Comparison of ENCODE assay signal across 3 cellular contexts in the genomic region with DNA sequence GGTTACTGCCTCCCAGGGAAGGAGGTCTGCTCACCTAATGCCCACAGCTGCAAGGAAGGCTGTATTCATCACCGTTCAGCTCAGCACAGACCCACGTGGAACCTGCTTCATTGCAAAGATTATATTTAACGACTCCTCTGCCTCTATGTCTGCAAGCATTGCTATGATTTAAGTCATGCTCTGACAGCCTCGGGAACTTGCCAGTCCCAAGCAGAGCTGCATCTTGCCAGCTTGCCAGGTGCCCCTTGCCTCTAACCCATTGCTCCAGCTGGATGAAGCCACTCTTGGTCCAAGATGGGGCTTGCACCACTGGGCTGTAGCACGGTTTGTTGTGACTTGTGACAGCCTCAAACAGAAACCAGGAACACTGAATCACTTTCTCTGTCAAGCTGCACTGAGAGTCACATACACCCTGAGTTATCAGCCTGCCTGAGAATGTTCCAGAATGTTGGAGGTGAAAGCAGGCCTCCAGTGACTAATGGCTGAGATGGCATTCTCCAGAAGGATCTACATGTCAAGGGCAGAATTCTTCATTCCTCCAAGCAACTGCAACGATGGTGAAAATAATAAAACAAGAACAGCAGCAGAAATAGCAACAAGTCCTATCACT.
TF ChIP-seq lines count a peak whose summit lies in the region.

No MANE protein-coding gene starts in this region.

TF ChIP-seq in SK-N-SH treated with all-trans-retinoic acid at 6 μM for 48 hours, 23 proteins besides CTCF, POLR2A, EP300 and RAD21 (continues in another document):
- TF ChIP-seq, protein P1, sequence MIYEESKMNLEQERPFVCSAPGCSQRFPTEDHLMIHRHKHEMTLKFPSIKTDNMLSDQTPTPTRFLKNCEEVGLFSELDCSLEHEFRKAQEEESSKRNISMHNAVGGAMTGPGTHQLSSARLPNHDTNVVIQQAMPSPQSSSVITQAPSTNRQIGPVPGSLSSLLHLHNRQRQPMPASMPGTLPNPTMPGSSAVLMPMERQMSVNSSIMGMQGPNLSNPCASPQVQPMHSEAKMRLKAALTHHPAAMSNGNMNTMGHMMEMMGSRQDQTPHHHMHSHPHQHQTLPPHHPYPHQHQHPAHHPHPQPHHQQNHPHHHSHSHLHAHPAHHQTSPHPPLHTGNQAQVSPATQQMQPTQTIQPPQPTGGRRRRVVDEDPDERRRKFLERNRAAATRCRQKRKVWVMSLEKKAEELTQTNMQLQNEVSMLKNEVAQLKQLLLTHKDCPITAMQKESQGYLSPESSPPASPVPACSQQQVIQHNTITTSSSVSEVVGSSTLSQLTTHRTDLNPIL (CRISPR knock-in tag; IDR thresholded peaks at IDR 0.05; ENCODE audit: low read depth): no peak
- no peak for TF ChIP-seq ZFP3 (CRISPR knock-in tag; IDR thresholded peaks at IDR 0.05)
- TF ChIP-seq PPARA (CRISPR knock-in tag; IDR thresholded peaks at IDR 0.05; ENCODE audit: borderline replicate concordance): no peak
- no peak for TF ChIP-seq TCF4 (CRISPR knock-in tag; IDR thresholded peaks at IDR 0.05; ENCODE audit: borderline replicate concordance)
- no peak for TF ChIP-seq CSRNP3 (CRISPR knock-in tag; IDR thresholded peaks at IDR 0.05)
- TF ChIP-seq ESRRG (CRISPR knock-in tag; IDR thresholded peaks at IDR 0.05): no peak
- TF ChIP-seq BACH2 (CRISPR knock-in tag; IDR thresholded peaks at IDR 0.05; ENCODE audit: borderline replicate concordance): no peak
- no peak for TF ChIP-seq ZNF565 (CRISPR knock-in tag; conservative IDR thresholded peaks at IDR 0.05; ENCODE audit: low read depth)
- no peak for TF ChIP-seq ARNTL (CRISPR knock-in tag; IDR thresholded peaks at IDR 0.05; ENCODE audit: borderline replicate concordance, low read depth)
- no peak for TF ChIP-seq TOX (CRISPR knock-in tag; IDR thresholded peaks at IDR 0.05; ENCODE audit: borderline replicate concordance)
- no peak for TF ChIP-seq ZNF8 (CRISPR knock-in tag; IDR thresholded peaks at IDR 0.05)
- TF ChIP-seq SNAI2 (CRISPR knock-in tag; IDR thresholded peaks at IDR 0.05): no peak
- no peak for TF ChIP-seq CSDC2 (CRISPR knock-in tag; IDR thresholded peaks at IDR 0.05)
- TF ChIP-seq, protein P2, sequence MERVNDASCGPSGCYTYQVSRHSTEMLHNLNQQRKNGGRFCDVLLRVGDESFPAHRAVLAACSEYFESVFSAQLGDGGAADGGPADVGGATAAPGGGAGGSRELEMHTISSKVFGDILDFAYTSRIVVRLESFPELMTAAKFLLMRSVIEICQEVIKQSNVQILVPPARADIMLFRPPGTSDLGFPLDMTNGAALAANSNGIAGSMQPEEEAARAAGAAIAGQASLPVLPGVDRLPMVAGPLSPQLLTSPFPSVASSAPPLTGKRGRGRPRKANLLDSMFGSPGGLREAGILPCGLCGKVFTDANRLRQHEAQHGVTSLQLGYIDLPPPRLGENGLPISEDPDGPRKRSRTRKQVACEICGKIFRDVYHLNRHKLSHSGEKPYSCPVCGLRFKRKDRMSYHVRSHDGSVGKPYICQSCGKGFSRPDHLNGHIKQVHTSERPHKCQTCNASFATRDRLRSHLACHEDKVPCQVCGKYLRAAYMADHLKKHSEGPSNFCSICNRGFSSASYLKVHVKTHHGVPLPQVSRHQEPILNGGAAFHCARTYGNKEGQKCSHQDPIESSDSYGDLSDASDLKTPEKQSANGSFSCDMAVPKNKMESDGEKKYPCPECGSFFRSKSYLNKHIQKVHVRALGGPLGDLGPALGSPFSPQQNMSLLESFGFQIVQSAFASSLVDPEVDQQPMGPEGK (CRISPR knock-in tag; IDR thresholded peaks at IDR 0.05; ENCODE audit: borderline replicate concordance): no peak

TF ChIP-seq in SK-N-SH, 30 proteins besides CTCF, POLR2A, EP300 and RAD21:
- TF ChIP-seq, protein P3, sequence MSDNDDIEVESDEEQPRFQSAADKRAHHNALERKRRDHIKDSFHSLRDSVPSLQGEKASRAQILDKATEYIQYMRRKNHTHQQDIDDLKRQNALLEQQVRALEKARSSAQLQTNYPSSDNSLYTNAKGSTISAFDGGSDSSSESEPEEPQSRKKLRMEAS (IDR thresholded peaks at IDR 0.05; ENCODE audit: low read depth): no peak
- TF ChIP-seq GATA2 (CRISPR knock-in tag; IDR thresholded peaks at IDR 0.05): no peak
- TF ChIP-seq RCOR1 (IDR thresholded peaks at IDR 0.05; ENCODE audit: low read length): no peak
- TF ChIP-seq ELF1 (IDR thresholded peaks at IDR 0.05): no peak
- no peak for TF ChIP-seq SMC3 (IDR thresholded peaks at IDR 0.05; ENCODE audit: low read depth, low read length)
- TF ChIP-seq TCF12 (IDR thresholded peaks at IDR 0.05): no peak
- TF ChIP-seq JUND (IDR thresholded peaks at IDR 0.05): no peak
- TF ChIP-seq, protein P4, sequence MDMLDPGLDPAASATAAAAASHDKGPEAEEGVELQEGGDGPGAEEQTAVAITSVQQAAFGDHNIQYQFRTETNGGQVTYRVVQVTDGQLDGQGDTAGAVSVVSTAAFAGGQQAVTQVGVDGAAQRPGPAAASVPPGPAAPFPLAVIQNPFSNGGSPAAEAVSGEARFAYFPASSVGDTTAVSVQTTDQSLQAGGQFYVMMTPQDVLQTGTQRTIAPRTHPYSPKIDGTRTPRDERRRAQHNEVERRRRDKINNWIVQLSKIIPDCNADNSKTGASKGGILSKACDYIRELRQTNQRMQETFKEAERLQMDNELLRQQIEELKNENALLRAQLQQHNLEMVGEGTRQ (IDR thresholded peaks at IDR 0.05; ENCODE audit: borderline replicate concordance, low read depth, low read length): no peak

TF ChIP-seq in IMR-90, 13 proteins besides CTCF, POLR2A, EP300 and RAD21:
- TF ChIP-seq CEBPB (IDR thresholded peaks at IDR 0.05; ENCODE audit: low read depth, low read length): no peak
